In genomic region chr6:63856271-63856670, GRCh38 we compare ENCODE assay signal across 21 cellular contexts.
DNase-seq lines count a peak whose midpoint lies in the region; ATAC-seq and TF ChIP-seq lines count a peak whose summit lies in the region.
"Had no signal": no experiment of that assay in that cellular context is flagged by ENCODE, and none has a peak within 500 bp of the region (broad histone marks: within the 10 kb centered on the region; RNA-seq: fewer than 3 reads in every experiment).

No MANE protein-coding gene starts in this region.

- peak overlapping the region; percentile 21 for H2BK5ac ChIP-seq in IMR-90 (ENCODE audit: low read depth, low read length, poor library complexity, severe bottlenecking)

- H3K27ac ChIP-seq in IMR-90 (ENCODE audit: insufficient read depth, low read length) = no peak overlapping the region
- H3K27ac ChIP-seq in GM23248 = no peak overlapping the region
- no peak overlapping the region for H3K27ac ChIP-seq in prostate gland
- H3K27ac ChIP-seq: A549 had no signal

- H2BK20ac ChIP-seq in IMR-90 (ENCODE audit: low read depth, low read length) = no peak overlapping the region

- H3K79me2 ChIP-seq in GM23248 (ENCODE audit: insufficient read depth) = no peaks in the 10 kb centered on the region

- no peak overlapping the region for H3K23ac ChIP-seq in IMR-90 (ENCODE audit: low read depth, low read length)

- H3K4me3 Mint-ChIP-seq in activated CD4-positive, alpha-beta T cell treated with anti-CD3 and anti-CD28 coated beads for 36 hours = no peak overlapping the region
- H3K4me3 Mint-ChIP-seq: CD4-positive, alpha-beta memory T cell had no signal

- H3K9ac ChIP-seq in IMR-90 (ENCODE audit: low read depth, low read length) (no peak overlapping the region), endocrine pancreas (ENCODE audit: control insufficient read depth, insufficient read depth, low read length) (no peak overlapping the region), GM23248 (no peak overlapping the region)

- H2BK120ac ChIP-seq in IMR-90 (ENCODE audit: low read depth, low read length) = peak overlapping the region; percentile 18; the same call in 1 of the 2 replicates

- H3K27me3 ChIP-seq in IMR-90 (ENCODE audit: control insufficient read depth, insufficient read depth, low read length) (no peaks in the 10 kb centered on the region), endocrine pancreas (ENCODE audit: control insufficient read depth, insufficient read depth, low read length) (no peaks in the 10 kb centered on the region), GM23248 (replicated peaks; ENCODE audit: insufficient read depth) (0 out of 2 replicates have a peak, but pooled peaks cover 4% of the 10 kb centered on the region), prostate gland (replicated peaks; ENCODE audit: insufficient read depth) (no peaks in the 10 kb centered on the region)

- no peak overlapping the region for H3K27ac Mint-ChIP-seq in activated CD4-positive, alpha-beta T cell treated with anti-CD3 and anti-CD28 coated beads for 36 hours
- H3K27ac Mint-ChIP-seq: CD4-positive, alpha-beta memory T cell had no signal

- H3K9me3 ChIP-seq in IMR-90 (ENCODE audit: control insufficient read depth, insufficient read depth, low read length) (no peaks in the 10 kb centered on the region), endocrine pancreas (ENCODE audit: control insufficient read depth, low read length) (no peaks in the 10 kb centered on the region), GM23248 (ENCODE audit: low read depth) (no peaks in the 10 kb centered on the region), prostate gland (no peaks in the 10 kb centered on the region)
- H3K9me3 ChIP-seq: A549 had no signal

- H3K36me3 ChIP-seq in IMR-90 (ENCODE audit: control insufficient read depth, insufficient read depth, low read length) = no peaks in the 10 kb centered on the region
- H3K36me3 ChIP-seq in endocrine pancreas (ENCODE audit: control insufficient read depth, insufficient read depth, low read length) = no peaks in the 10 kb centered on the region
- no peaks in the 10 kb centered on the region for H3K36me3 ChIP-seq in GM23248 (ENCODE audit: low read depth)
- H3K36me3 ChIP-seq in prostate gland = no peaks in the 10 kb centered on the region

- H3K9me2 ChIP-seq in GM23248 (ENCODE audit: insufficient read depth) = no peaks in the 10 kb centered on the region

- no peaks in the 10 kb centered on the region for H3K4me1 Mint-ChIP-seq in activated CD4-positive, alpha-beta T cell treated with anti-CD3 and anti-CD28 coated beads for 36 hours
- H3K4me1 Mint-ChIP-seq: CD4-positive, alpha-beta memory T cell had no signal

- H3K18ac ChIP-seq in IMR-90 (ENCODE audit: low read depth, low read length) = peak overlapping the region; percentile 72; the same call in 1 of the 2 replicates

- H3F3A ChIP-seq in GM23248 (ENCODE audit: insufficient read depth) = no peaks in the 10 kb centered on the region

- H3K4me3 ChIP-seq in IMR-90 (ENCODE audit: insufficient read depth, low read depth, low read length) (no peak overlapping the region), endocrine pancreas (ENCODE audit: control insufficient read depth, insufficient read depth, low read length) (peak overlapping the region; percentile 36), GM23248 (no peak overlapping the region), prostate gland (no peak overlapping the region)
- H3K4me3 ChIP-seq: A549 had no signal

- H4K91ac ChIP-seq in IMR-90 (ENCODE audit: insufficient read depth, low read depth, low read length) = no peak overlapping the region

- DNase-seq in Ammon's horn (ENCODE audit: low spot score) (peak; percentile 6), IMR-90 (no peak), pons (ENCODE audit: low spot score) (peak; percentile 74), GM23248 (no peak), putamen (ENCODE audit: low spot score) (no peak), prostate gland (ENCODE audit: low spot score) (no peak)
- DNase-seq in activated CD4-positive, alpha-beta T cell treated with anti-CD3 and anti-CD28 coated beads for 36 hours = no peak
- DNase-seq: 8988T; ACHN; AML-193; C1 segment of cervical spinal cord; Calu3; CD4-positive, alpha-beta memory T cell; COR-L47; DMS53; DMS79 treated with DMSO at 0.1 percent for 48 hours; GF-D8; H7; HCEC 1CT had no signal

- no peaks in the 10 kb centered on the region for H3K79me1 ChIP-seq in IMR-90 (ENCODE audit: low read depth in 1 of 2, low read length in 2 of 2)

- no peaks in the 10 kb centered on the region for H3K9me1 ChIP-seq in IMR-90 (ENCODE audit: insufficient read depth, low read length)

- TF ChIP-seq CTCF in IMR-90 (conservative IDR thresholded peaks at IDR 0.05; ENCODE audit: low read depth, low read length) = no peak
- no peak for TF ChIP-seq CTCF in prostate gland (IDR thresholded peaks at IDR 0.05)

- no peak overlapping the region; the same call in 1 of the 2 replicates for H4K5ac ChIP-seq in IMR-90 (ENCODE audit: low read depth, low read length)

- intact Hi-C loops in IMR-90 (cut with micrococcal nuclease) (no loop called here), prostate gland (cut with DNase I) (no loop called here)
- intact Hi-C loops in activated CD4-positive, alpha-beta T cell treated with anti-CD3 and anti-CD28 coated beads for 36 hours (cut with DNase I, micrococcal nuclease) = no loop called here

- H3K9me3 Mint-ChIP-seq in activated CD4-positive, alpha-beta T cell treated with anti-CD3 and anti-CD28 coated beads for 36 hours (ENCODE audit: low read depth) = peaks cover 3% of the 10 kb centered on the region

- no peak for TF ChIP-seq POLR2A in IMR-90 (IDR thresholded peaks at IDR 0.05; ENCODE audit: low read depth, low read length)
- no peak for TF ChIP-seq POLR2A in prostate gland (IDR thresholded peaks at IDR 0.05)

- H3K4me1 ChIP-seq in IMR-90 (ENCODE audit: control insufficient read depth, insufficient read depth, low read length) (peaks cover 3% of the 10 kb centered on the region; the same call in 1 of the 2 replicates), endocrine pancreas (ENCODE audit: control insufficient read depth, insufficient read depth, low read length) (no peaks in the 10 kb centered on the region), GM23248 (ENCODE audit: insufficient read depth) (no peaks in the 10 kb centered on the region), prostate gland (replicated peaks) (no peaks in the 10 kb centered on the region)
- H3K4me1 ChIP-seq: A549 had no signal

- WGBS in IMR-90 (ENCODE audit: extremely low coverage in 2 of 2, insufficient read length in 1 of 2), 2 experiments = no CpG with 5 or more reads among the region's 1 CpG
- 41 to 59% methylated on average over 1 of the region's 1 CpG for WGBS in GM23248 (ENCODE audit: low coverage in 1 of 2, low lambda C conversion rate in 2 of 2, missing lambda C conversion rate in 2 of 2), 2 experiments
- 47% methylated on average over 1 of the region's 1 CpG for WGBS in prostate gland

- dilution Hi-C loops in IMR-90 (cut with HindIII; ENCODE audit: low sequenced_read_pairs, unreplicated experiment) = no loop called here

- in situ Hi-C loops in IMR-90 (cut with MboI; ENCODE audit: low sequenced_read_pairs) (no loop called here), GM23248 (cut with MboI) (no loop called here)

- CTCF ChIA-PET in IMR-90 (lab: Yijun Ruan, JAX) = no interaction called here
- CTCF ChIA-PET in activated CD4-positive, alpha-beta T cell treated with anti-CD3 and anti-CD28 coated beads for 36 hours (lab: Charles Lee) = no interaction called here

- no peak overlapping the region for H3K56ac ChIP-seq in IMR-90 (ENCODE audit: extremely low read depth, insufficient read depth, low read length)

- H3K4me2 ChIP-seq in IMR-90 (ENCODE audit: low read depth, low read length) (no peak overlapping the region; the same call in 1 of the 2 replicates), GM23248 (ENCODE audit: unreplicated experiment) (no peak overlapping the region)
- H3K4me2 ChIP-seq: A549 had no signal

- no peak overlapping the region for H2AK9ac ChIP-seq in IMR-90 (replicated peaks; ENCODE audit: low read depth, low read length, poor library complexity)

- H4K8ac ChIP-seq in IMR-90 (ENCODE audit: low read depth in 2 of 2, low read length in 2 of 2) = 0 out of 4 replicates have a peak overlapping the region, but pooled peaks of 1 of the 2 experiments have one; percentile 35

- no peak overlapping the region for H2BK15ac ChIP-seq in IMR-90 (ENCODE audit: low read depth, low read length)

- TF ChIP-seq RAD21 in IMR-90 (IDR thresholded peaks at IDR 0.05; ENCODE audit: low read length) = no peak

- no peak overlapping the region for H2AFZ ChIP-seq in IMR-90 (replicated peaks; ENCODE audit: low read length, poor library complexity)
- H2AFZ ChIP-seq in GM23248 = no peak overlapping the region

- BruUV-seq in IMR-90 (replicated peaks; lab: Mats Ljungman, UMichigan) = no TSS peak

- no peaks in the 10 kb centered on the region for H3K36me3 Mint-ChIP-seq in activated CD4-positive, alpha-beta T cell treated with anti-CD3 and anti-CD28 coated beads for 36 hours (ENCODE audit: low read depth)
- H3K36me3 Mint-ChIP-seq: CD4-positive, alpha-beta memory T cell had no signal

- H3K27me3 Mint-ChIP-seq in activated CD4-positive, alpha-beta T cell treated with anti-CD3 and anti-CD28 coated beads for 36 hours = no peaks in the 10 kb centered on the region
- H3K27me3 Mint-ChIP-seq: CD4-positive, alpha-beta memory T cell had no signal

- POLR2A ChIA-PET in IMR-90 (lab: Charles Lee; ENCODE audit: unreplicated experiment) = no interaction called here
- POLR2A ChIA-PET in activated CD4-positive, alpha-beta T cell treated with anti-CD3 and anti-CD28 coated beads for 36 hours (lab: Charles Lee) = no interaction called here

- H4K20me1 ChIP-seq in IMR-90 (ENCODE audit: insufficient read depth, low read length) (no peaks in the 10 kb centered on the region), GM23248 (ENCODE audit: insufficient read depth) (no peaks in the 10 kb centered on the region)

- H3K4ac ChIP-seq in IMR-90 (ENCODE audit: low read depth, low read length) = no peak overlapping the region

- H3K14ac ChIP-seq in IMR-90 (replicated peaks; ENCODE audit: low read depth, low read length) = no peak overlapping the region

- H2AK5ac ChIP-seq in IMR-90 (ENCODE audit: low read depth, low read length) = no peak overlapping the region

- peak; percentile 59 for ATAC-seq in IMR-90 (ENCODE audit: low read depth)
- no peak for ATAC-seq in activated CD4-positive, alpha-beta T cell treated with anti-CD3 and anti-CD28 coated beads for 36 hours
- ATAC-seq: A549 had no signal

TF ChIP-seq in IMR-90, 13 proteins besides CTCF, POLR2A, EP300 and RAD21 (continues in another document):
- TF ChIP-seq MAZ (IDR thresholded peaks at IDR 0.05; ENCODE audit: borderline replicate concordance, low read depth, low read length) (no peak), USF2 (IDR thresholded peaks at IDR 0.05; ENCODE audit: low read depth, low read length) (no peak)

Comparison
In these comparisons a context has a peak if more than half of its experiments do, and no peak if none do; other contexts are left out.
1. DNase-seq: peak in Ammon's horn (single experiment) and pons (single experiment); none in IMR-90 (single experiment), GM23248 (single experiment), putamen (single experiment), activated CD4-positive, alpha-beta T cell treated with anti-CD3 and anti-CD28 coated beads for 36 hours (single experiment) and prostate gland (single experiment).